Comparison of ENCODE assay signal across 1 cellular context in the genomic region with DNA sequence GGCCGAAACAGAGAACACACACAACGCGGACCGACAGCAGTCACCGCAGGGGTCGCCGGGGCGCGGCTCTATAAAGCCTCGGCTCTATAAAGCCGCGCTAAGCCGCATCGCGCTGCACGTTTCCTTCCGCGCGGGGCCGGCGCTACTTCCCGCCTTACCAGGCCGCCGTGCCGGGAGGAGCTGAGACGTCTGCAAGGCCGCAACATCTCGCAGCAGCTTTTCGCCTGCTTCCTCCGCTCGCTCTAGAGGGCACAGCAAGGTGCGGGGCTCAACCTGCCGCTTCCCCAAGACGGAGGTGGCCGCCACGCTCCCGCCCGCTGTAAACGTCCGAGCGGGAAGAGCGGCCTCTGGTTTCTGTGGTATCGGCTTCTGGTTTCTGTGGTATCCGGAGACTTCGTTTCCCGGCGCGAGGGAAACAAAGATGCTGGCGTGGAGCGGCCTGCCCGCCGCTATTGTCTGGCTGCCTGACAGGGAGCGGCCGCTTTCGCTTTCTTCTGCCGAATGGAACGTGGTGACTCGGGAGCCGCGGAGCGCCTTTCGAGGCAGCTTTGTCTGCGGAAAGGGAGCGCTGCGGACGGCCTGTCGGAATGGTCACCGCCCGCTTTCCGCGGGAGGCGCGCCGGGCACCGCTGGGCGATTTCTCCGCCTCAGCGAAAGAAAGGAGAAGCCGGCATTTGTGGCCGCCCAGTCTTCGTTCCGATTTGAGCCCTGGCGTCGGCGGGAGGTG.
TF ChIP-seq lines count a peak whose summit lies in the region.

No MANE protein-coding gene starts in this region.

TF ChIP-seq in liver, 16 proteins besides CTCF, POLR2A, EP300 and RAD21 (continued from another document):
- TF ChIP-seq, protein P1, sequence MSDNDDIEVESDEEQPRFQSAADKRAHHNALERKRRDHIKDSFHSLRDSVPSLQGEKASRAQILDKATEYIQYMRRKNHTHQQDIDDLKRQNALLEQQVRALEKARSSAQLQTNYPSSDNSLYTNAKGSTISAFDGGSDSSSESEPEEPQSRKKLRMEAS (IDR thresholded peaks at IDR 0.05): peak; percentile 20
- peak; percentile 76 for TF ChIP-seq TAF1 (conservative IDR thresholded peaks at IDR 0.05)
